1 cellular context compared by ENCODE assay signal in genomic region chr19:40982594-40983101, GRCh38.
TF ChIP-seq lines count a peak whose summit lies in the region.

No MANE protein-coding gene starts in this region.

TF ChIP-seq in H1, 55 proteins besides CTCF, POLR2A, EP300 and RAD21 (continued from another document):
- TF ChIP-seq, protein P1, sequence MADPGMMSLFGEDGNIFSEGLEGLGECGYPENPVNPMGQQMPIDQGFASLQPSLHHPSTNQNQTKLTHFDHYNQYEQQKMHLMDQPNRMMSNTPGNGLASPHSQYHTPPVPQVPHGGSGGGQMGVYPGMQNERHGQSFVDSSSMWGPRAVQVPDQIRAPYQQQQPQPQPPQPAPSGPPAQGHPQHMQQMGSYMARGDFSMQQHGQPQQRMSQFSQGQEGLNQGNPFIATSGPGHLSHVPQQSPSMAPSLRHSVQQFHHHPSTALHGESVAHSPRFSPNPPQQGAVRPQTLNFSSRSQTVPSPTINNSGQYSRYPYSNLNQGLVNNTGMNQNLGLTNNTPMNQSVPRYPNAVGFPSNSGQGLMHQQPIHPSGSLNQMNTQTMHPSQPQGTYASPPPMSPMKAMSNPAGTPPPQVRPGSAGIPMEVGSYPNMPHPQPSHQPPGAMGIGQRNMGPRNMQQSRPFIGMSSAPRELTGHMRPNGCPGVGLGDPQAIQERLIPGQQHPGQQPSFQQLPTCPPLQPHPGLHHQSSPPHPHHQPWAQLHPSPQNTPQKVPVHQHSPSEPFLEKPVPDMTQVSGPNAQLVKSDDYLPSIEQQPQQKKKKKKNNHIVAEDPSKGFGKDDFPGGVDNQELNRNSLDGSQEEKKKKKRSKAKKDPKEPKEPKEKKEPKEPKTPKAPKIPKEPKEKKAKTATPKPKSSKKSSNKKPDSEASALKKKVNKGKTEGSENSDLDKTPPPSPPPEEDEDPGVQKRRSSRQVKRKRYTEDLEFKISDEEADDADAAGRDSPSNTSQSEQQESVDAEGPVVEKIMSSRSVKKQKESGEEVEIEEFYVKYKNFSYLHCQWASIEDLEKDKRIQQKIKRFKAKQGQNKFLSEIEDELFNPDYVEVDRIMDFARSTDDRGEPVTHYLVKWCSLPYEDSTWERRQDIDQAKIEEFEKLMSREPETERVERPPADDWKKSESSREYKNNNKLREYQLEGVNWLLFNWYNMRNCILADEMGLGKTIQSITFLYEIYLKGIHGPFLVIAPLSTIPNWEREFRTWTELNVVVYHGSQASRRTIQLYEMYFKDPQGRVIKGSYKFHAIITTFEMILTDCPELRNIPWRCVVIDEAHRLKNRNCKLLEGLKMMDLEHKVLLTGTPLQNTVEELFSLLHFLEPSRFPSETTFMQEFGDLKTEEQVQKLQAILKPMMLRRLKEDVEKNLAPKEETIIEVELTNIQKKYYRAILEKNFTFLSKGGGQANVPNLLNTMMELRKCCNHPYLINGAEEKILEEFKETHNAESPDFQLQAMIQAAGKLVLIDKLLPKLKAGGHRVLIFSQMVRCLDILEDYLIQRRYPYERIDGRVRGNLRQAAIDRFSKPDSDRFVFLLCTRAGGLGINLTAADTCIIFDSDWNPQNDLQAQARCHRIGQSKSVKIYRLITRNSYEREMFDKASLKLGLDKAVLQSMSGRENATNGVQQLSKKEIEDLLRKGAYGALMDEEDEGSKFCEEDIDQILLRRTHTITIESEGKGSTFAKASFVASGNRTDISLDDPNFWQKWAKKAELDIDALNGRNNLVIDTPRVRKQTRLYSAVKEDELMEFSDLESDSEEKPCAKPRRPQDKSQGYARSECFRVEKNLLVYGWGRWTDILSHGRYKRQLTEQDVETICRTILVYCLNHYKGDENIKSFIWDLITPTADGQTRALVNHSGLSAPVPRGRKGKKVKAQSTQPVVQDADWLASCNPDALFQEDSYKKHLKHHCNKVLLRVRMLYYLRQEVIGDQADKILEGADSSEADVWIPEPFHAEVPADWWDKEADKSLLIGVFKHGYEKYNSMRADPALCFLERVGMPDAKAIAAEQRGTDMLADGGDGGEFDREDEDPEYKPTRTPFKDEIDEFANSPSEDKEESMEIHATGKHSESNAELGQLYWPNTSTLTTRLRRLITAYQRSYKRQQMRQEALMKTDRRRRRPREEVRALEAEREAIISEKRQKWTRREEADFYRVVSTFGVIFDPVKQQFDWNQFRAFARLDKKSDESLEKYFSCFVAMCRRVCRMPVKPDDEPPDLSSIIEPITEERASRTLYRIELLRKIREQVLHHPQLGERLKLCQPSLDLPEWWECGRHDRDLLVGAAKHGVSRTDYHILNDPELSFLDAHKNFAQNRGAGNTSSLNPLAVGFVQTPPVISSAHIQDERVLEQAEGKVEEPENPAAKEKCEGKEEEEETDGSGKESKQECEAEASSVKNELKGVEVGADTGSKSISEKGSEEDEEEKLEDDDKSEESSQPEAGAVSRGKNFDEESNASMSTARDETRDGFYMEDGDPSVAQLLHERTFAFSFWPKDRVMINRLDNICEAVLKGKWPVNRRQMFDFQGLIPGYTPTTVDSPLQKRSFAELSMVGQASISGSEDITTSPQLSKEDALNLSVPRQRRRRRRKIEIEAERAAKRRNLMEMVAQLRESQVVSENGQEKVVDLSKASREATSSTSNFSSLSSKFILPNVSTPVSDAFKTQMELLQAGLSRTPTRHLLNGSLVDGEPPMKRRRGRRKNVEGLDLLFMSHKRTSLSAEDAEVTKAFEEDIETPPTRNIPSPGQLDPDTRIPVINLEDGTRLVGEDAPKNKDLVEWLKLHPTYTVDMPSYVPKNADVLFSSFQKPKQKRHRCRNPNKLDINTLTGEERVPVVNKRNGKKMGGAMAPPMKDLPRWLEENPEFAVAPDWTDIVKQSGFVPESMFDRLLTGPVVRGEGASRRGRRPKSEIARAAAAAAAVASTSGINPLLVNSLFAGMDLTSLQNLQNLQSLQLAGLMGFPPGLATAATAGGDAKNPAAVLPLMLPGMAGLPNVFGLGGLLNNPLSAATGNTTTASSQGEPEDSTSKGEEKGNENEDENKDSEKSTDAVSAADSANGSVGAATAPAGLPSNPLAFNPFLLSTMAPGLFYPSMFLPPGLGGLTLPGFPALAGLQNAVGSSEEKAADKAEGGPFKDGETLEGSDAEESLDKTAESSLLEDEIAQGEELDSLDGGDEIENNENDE (IDR thresholded peaks at IDR 0.05; ENCODE audit: insufficient replicate concordance, low read length), result no peak
- TF ChIP-seq JUN (IDR thresholded peaks at IDR 0.05; ENCODE audit: low read depth, low read length) (no peak), SIRT6 (IDR thresholded peaks at IDR 0.05; ENCODE audit: low read length) (no peak), EZH2 (IDR thresholded peaks at IDR 0.05; ENCODE audit: low read depth, low read length, severe bottlenecking) (no peak), SIN3A (conservative IDR thresholded peaks at IDR 0.05 in 1 of 2, IDR thresholded peaks at IDR 0.05 in 1 of 2; ENCODE audit: low read depth in 1 of 2, low read length in 2 of 2) (no peak; a peak in 1 of 4 replicates), POLR2AphosphoS5 (IDR thresholded peaks at IDR 0.05; ENCODE audit: low read depth, low read length) (no peak), TAF7 (optimal IDR thresholded peaks at IDR 0.05; ENCODE audit: borderline replicate concordance, low read depth, low read length) (no peak), RFX5 (IDR thresholded peaks at IDR 0.05; ENCODE audit: borderline replicate concordance, low read depth, low read length) (no peak), HDAC6 (IDR thresholded peaks at IDR 0.05; ENCODE audit: low read depth, low read length) (no peak), KDM5A (IDR thresholded peaks at IDR 0.05; ENCODE audit: low read length) (no peak), FOSL1 (IDR thresholded peaks at IDR 0.05; ENCODE audit: insufficient read depth, low read depth, low read length) (no peak), SP2 (IDR thresholded peaks at IDR 0.05; ENCODE audit: low read length) (no peak), PHF8 (conservative IDR thresholded peaks at IDR 0.05; ENCODE audit: low read depth, low read length) (no peak), KDM4A (IDR thresholded peaks at IDR 0.05; ENCODE audit: low read depth, low read length, severe bottlenecking) (no peak), SRF (IDR thresholded peaks at IDR 0.05; ENCODE audit: low read depth, low read length) (no peak), ATF2 (IDR thresholded peaks at IDR 0.05; ENCODE audit: low read length) (no peak), RBBP5 (IDR thresholded peaks at IDR 0.05; ENCODE audit: borderline replicate concordance, low read depth, low read length) (no peak), GTF2F1 (IDR thresholded peaks at IDR 0.05; ENCODE audit: borderline replicate concordance, low read depth, low read length) (no peak), HDAC2 (IDR thresholded peaks at IDR 0.05; ENCODE audit: borderline replicate concordance in 1 of 2, low read depth in 2 of 2, low read length in 2 of 2) (0 out of 4 replicates have a peak, but pooled peaks of 1 of the 2 experiments have one; percentile 46), JUND (IDR thresholded peaks at IDR 0.05; ENCODE audit: low read length) (peak; percentile 88), CREB1 (IDR thresholded peaks at IDR 0.05) (no peak), SP4 (IDR thresholded peaks at IDR 0.05; ENCODE audit: low read length) (no peak), CHD2 (IDR thresholded peaks at IDR 0.05; ENCODE audit: low read length) (no peak), E2F6 (IDR thresholded peaks at IDR 0.05) (no peak), SAP30 (IDR thresholded peaks at IDR 0.05; ENCODE audit: insufficient read depth, insufficient replicate concordance, low read length) (no peak), BCL11A (IDR thresholded peaks at IDR 0.05; ENCODE audit: low read depth in 2 of 2, low read length in 2 of 2) (no peak), SP1 (IDR thresholded peaks at IDR 0.05; ENCODE audit: low read depth, low read length) (no peak; the same call in 1 of the 2 replicates), MAX (IDR thresholded peaks at IDR 0.05) (peak; percentile 69), RXRA (IDR thresholded peaks at IDR 0.05; ENCODE audit: insufficient read depth, low read depth, low read length) (no peak), SIX5 (IDR thresholded peaks at IDR 0.05; ENCODE audit: low read depth, low read length) (no peak), ZNF274 (IDR thresholded peaks at IDR 0.05; ENCODE audit: borderline replicate concordance, extremely low read depth, low read length) (no peak), CBX5 (IDR thresholded peaks at IDR 0.05; ENCODE audit: low read depth, low read length) (no peak), BRCA1 (IDR thresholded peaks at IDR 0.05; ENCODE audit: low read depth, low read length) (no peak), YY1 (IDR thresholded peaks at IDR 0.05; ENCODE audit: low read depth, low read length) (peak; percentile 33; the same call in 1 of the 2 replicates), TAF1 (IDR thresholded peaks at IDR 0.05; ENCODE audit: low read depth, low read length) (0 out of 2 replicates have a peak, but pooled peaks have one; percentile 24), CHD1 (IDR thresholded peaks at IDR 0.05; ENCODE audit: low read depth, low read length) (no peak)
- TF ChIP-seq, protein P2, sequence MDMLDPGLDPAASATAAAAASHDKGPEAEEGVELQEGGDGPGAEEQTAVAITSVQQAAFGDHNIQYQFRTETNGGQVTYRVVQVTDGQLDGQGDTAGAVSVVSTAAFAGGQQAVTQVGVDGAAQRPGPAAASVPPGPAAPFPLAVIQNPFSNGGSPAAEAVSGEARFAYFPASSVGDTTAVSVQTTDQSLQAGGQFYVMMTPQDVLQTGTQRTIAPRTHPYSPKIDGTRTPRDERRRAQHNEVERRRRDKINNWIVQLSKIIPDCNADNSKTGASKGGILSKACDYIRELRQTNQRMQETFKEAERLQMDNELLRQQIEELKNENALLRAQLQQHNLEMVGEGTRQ (IDR thresholded peaks at IDR 0.05; ENCODE audit: low read length), result no peak
- TF ChIP-seq, protein P3, sequence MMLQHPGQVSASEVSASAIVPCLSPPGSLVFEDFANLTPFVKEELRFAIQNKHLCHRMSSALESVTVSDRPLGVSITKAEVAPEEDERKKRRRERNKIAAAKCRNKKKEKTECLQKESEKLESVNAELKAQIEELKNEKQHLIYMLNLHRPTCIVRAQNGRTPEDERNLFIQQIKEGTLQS (IDR thresholded peaks at IDR 0.05; ENCODE audit: insufficient read depth, low read depth, low read length), result no peak
TF ChIP-seq in H1: peak in this region for 12.
